ENCODE assay signal across 14 cellular contexts in genomic region chr5:52469835-52470234, GRCh38.
A peak's percentile ranks its signal among the peaks of the same experiment; 100 is the strongest.
DNase-seq lines count a peak whose midpoint lies in the region; ATAC-seq and TF ChIP-seq lines count a peak whose summit lies in the region.
"Had no signal": no experiment of that assay in that cellular context is flagged by ENCODE, and none has a peak within 500 bp of the region (broad histone marks: within the 10 kb centered on the region; RNA-seq: fewer than 3 reads in every experiment).

No MANE protein-coding gene starts in this region.

- no peaks in the 10 kb centered on the region for H3K36me3 Mint-ChIP-seq in activated naive CD8-positive, alpha-beta T cell treated with anti-CD3 and anti-CD28 coated beads, Interleukin-2, amount 10 ng/mL, durations not matched to agents 7 days and 5 days
- no peaks in the 10 kb centered on the region for H3K36me3 Mint-ChIP-seq in activated naive CD8-positive, alpha-beta T cell treated with anti-CD3 and anti-CD28 coated beads, Interleukin-2, amount 50 U/mL, for 24 hours (ENCODE audit: low read depth)
- H3K36me3 Mint-ChIP-seq in WTC11: no peaks in the 10 kb centered on the region

- POLR2A ChIA-PET in activated naive CD8-positive, alpha-beta T cell treated with anti-CD3 and anti-CD28 coated beads, Interleukin-2, amount 10 ng/mL, durations not matched to agents 7 days and 5 days (lab: Charles Lee): no interaction called here
- POLR2A ChIA-PET in WTC11 (lab: Charles Lee): no interaction called here

- no peak overlapping the region for H3K4me3 ChIP-seq in skeletal muscle satellite cell (ENCODE audit: low read length)
- H3K4me3 ChIP-seq in dorsolateral prefrontal cortex: no peak overlapping the region

- H3K9me3 ChIP-seq in skeletal muscle satellite cell (replicated peaks; ENCODE audit: low read length): no peaks in the 10 kb centered on the region

- peak overlapping the region; percentile 50 for H3K27ac Mint-ChIP-seq in activated naive CD8-positive, alpha-beta T cell treated with anti-CD3 and anti-CD28 coated beads, Interleukin-2, amount 10 ng/mL, durations not matched to agents 7 days and 5 days
- H3K27ac Mint-ChIP-seq in activated naive CD8-positive, alpha-beta T cell treated with anti-CD3 and anti-CD28 coated beads, Interleukin-2, amount 50 U/mL, for 24 hours: no peak overlapping the region
- H3K27ac Mint-ChIP-seq in WTC11: no peak overlapping the region
- H3K27ac Mint-ChIP-seq: stimulated activated naive CD8-positive, alpha-beta T cell treated with anti-CD3 and anti-CD28 coated beads, Interleukin-15, Interleukin-2, amounts not matched to agents 100 ng/mL and 50 ng/mL, for 24 hours had no signal

- peak overlapping the region; percentile 69 for H3K4me3 Mint-ChIP-seq in activated naive CD8-positive, alpha-beta T cell treated with anti-CD3 and anti-CD28 coated beads, Interleukin-2, amount 10 ng/mL, durations not matched to agents 7 days and 5 days
- H3K4me3 Mint-ChIP-seq in activated naive CD8-positive, alpha-beta T cell treated with anti-CD3 and anti-CD28 coated beads, Interleukin-2, amount 50 U/mL, for 24 hours: no peak overlapping the region
- no peak overlapping the region for H3K4me3 Mint-ChIP-seq in WTC11
- H3K4me3 Mint-ChIP-seq: stimulated activated naive CD8-positive, alpha-beta T cell treated with anti-CD3 and anti-CD28 coated beads, Interleukin-15, Interleukin-2, amounts not matched to agents 100 ng/mL and 50 ng/mL, for 24 hours had no signal

- intact Hi-C loops in dorsolateral prefrontal cortex (cut with DNase I): no loop called here

- no peaks in the 10 kb centered on the region for H3K4me1 ChIP-seq in skeletal muscle satellite cell (ENCODE audit: control insufficient read depth, insufficient read depth, low read length)

- H3K36me3 ChIP-seq in skeletal muscle satellite cell (ENCODE audit: insufficient read depth, low read length): no peaks in the 10 kb centered on the region

- no peaks in the 10 kb centered on the region for H3K9me3 Mint-ChIP-seq in activated naive CD8-positive, alpha-beta T cell treated with anti-CD3 and anti-CD28 coated beads, Interleukin-2, amount 10 ng/mL, durations not matched to agents 7 days and 5 days
- no peaks in the 10 kb centered on the region for H3K9me3 Mint-ChIP-seq in activated naive CD8-positive, alpha-beta T cell treated with anti-CD3 and anti-CD28 coated beads, Interleukin-2, amount 50 U/mL, for 24 hours
- no peaks in the 10 kb centered on the region for H3K9me3 Mint-ChIP-seq in WTC11

- H3K4me2 ChIP-seq in skeletal muscle satellite cell (ENCODE audit: low read length): peak overlapping the region; percentile 47
- H3K4me2 ChIP-seq: KMS-11 had no signal

- H3K27ac ChIP-seq in dorsolateral prefrontal cortex: no peak overlapping the region
- H3K27ac ChIP-seq: epithelial cell of prostate, KMS-11 had no signal

- no peak for ATAC-seq in activated naive CD8-positive, alpha-beta T cell treated with anti-CD3 and anti-CD28 coated beads, Interleukin-2, amount 10 ng/mL, durations not matched to agents 7 days and 5 days (ENCODE audit: low read depth)
- no peak for ATAC-seq in activated naive CD8-positive, alpha-beta T cell treated with anti-CD3 and anti-CD28 coated beads, Interleukin-2, amount 50 U/mL, for 24 hours
- peak; percentile 44 for ATAC-seq in WTC11

- DNase-seq in activated naive CD8-positive, alpha-beta T cell treated with anti-CD3 and anti-CD28 coated beads, Interleukin-2, amount 10 ng/mL, durations not matched to agents 7 days and 5 days: no peak
- DNase-seq in activated naive CD8-positive, alpha-beta T cell treated with anti-CD3 and anti-CD28 coated beads, Interleukin-2, amount 50 U/mL, for 24 hours: no peak
- peak; percentile 80 to 85 for DNase-seq in Kasumi-1 (lab: John Stamatoyannopoulos, UW)
- peak; percentile 10 for DNase-seq in WTC11 (ENCODE audit: low spot score)
- no peak for DNase-seq in hepatic stellate cell (ENCODE audit: low spot score)
- no peak for DNase-seq in NCI-H1930 (lab: John Stamatoyannopoulos, UW)
- DNase-seq in dorsolateral prefrontal cortex: no peak
- DNase-seq: DMS79; NCI-H2029 treated with DMSO at 0.1 percent for 48 hours; NK-92 treated with Interleukin-12 subunit alpha and Interleukin-12 subunit beta, amount 100 ng/mL, for 24 hours had no signal

- CTCF ChIA-PET in WTC11 (lab: Charles Lee): no interaction called here

- H3K4me1 Mint-ChIP-seq in activated naive CD8-positive, alpha-beta T cell treated with anti-CD3 and anti-CD28 coated beads, Interleukin-2, amount 10 ng/mL, durations not matched to agents 7 days and 5 days: peaks cover 8% of the 10 kb centered on the region
- peaks cover 4% of the 10 kb centered on the region for H3K4me1 Mint-ChIP-seq in activated naive CD8-positive, alpha-beta T cell treated with anti-CD3 and anti-CD28 coated beads, Interleukin-2, amount 50 U/mL, for 24 hours
- peaks cover 9% of the 10 kb centered on the region for H3K4me1 Mint-ChIP-seq in WTC11

- TF ChIP-seq CTCF in WTC11 (IDR thresholded peaks at IDR 0.05): no peak
- no peak for TF ChIP-seq CTCF in dorsolateral prefrontal cortex (IDR thresholded peaks at IDR 0.05 in 54 of 56, conservative IDR thresholded peaks at IDR 0.05 in 2 of 56; ENCODE audit: low read depth in 1 of 56, partially characterized antibody in 56 of 56)

- no peak overlapping the region for H3K9ac ChIP-seq in skeletal muscle satellite cell (ENCODE audit: low read depth, low read length)
- H3K9ac ChIP-seq: KMS-11 had no signal

- H3K27me3 ChIP-seq in skeletal muscle satellite cell (ENCODE audit: control insufficient read depth, insufficient read depth, low read length): no peaks in the 10 kb centered on the region
- H3K27me3 ChIP-seq in dorsolateral prefrontal cortex: no peaks in the 10 kb centered on the region

- peaks cover 2% of the 10 kb centered on the region for H3K27me3 Mint-ChIP-seq in activated naive CD8-positive, alpha-beta T cell treated with anti-CD3 and anti-CD28 coated beads, Interleukin-2, amount 10 ng/mL, durations not matched to agents 7 days and 5 days
- H3K27me3 Mint-ChIP-seq in activated naive CD8-positive, alpha-beta T cell treated with anti-CD3 and anti-CD28 coated beads, Interleukin-2, amount 50 U/mL, for 24 hours: no peaks in the 10 kb centered on the region
- H3K27me3 Mint-ChIP-seq in WTC11 (ENCODE audit: low read depth): no peaks in the 10 kb centered on the region
- H3K27me3 Mint-ChIP-seq: stimulated activated naive CD8-positive, alpha-beta T cell treated with anti-CD3 and anti-CD28 coated beads, Interleukin-15, Interleukin-2, amounts not matched to agents 100 ng/mL and 50 ng/mL, for 24 hours had no signal

TF ChIP-seq in WTC11, 78 proteins besides CTCF, POLR2A, EP300 and RAD21 (continues in another document):
- TF ChIP-seq KAT7 (CRISPR knock-in tag; IDR thresholded peaks at IDR 0.05; ENCODE audit: borderline replicate concordance) (no peak), ESRRA (CRISPR knock-in tag; IDR thresholded peaks at IDR 0.05; ENCODE audit: borderline replicate concordance) (no peak), RORB (CRISPR knock-in tag; IDR thresholded peaks at IDR 0.05) (no peak), NFATC4 (CRISPR knock-in tag; IDR thresholded peaks at IDR 0.05) (no peak), GABPB1 (CRISPR knock-in tag; IDR thresholded peaks at IDR 0.05) (no peak), NR1H2 (CRISPR knock-in tag; IDR thresholded peaks at IDR 0.05) (no peak), FOXP1 (CRISPR knock-in tag; IDR thresholded peaks at IDR 0.05; ENCODE audit: borderline replicate concordance) (no peak), NFE2L1 (CRISPR knock-in tag; IDR thresholded peaks at IDR 0.05) (no peak)
- TF ChIP-seq, protein P1, sequence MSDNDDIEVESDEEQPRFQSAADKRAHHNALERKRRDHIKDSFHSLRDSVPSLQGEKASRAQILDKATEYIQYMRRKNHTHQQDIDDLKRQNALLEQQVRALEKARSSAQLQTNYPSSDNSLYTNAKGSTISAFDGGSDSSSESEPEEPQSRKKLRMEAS (CRISPR knock-in tag; IDR thresholded peaks at IDR 0.05): no peak
- TF ChIP-seq, protein P2, sequence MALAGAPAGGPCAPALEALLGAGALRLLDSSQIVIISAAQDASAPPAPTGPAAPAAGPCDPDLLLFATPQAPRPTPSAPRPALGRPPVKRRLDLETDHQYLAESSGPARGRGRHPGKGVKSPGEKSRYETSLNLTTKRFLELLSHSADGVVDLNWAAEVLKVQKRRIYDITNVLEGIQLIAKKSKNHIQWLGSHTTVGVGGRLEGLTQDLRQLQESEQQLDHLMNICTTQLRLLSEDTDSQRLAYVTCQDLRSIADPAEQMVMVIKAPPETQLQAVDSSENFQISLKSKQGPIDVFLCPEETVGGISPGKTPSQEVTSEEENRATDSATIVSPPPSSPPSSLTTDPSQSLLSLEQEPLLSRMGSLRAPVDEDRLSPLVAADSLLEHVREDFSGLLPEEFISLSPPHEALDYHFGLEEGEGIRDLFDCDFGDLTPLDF (CRISPR knock-in tag; IDR thresholded peaks at IDR 0.05): no peak
- TF ChIP-seq, protein P3, sequence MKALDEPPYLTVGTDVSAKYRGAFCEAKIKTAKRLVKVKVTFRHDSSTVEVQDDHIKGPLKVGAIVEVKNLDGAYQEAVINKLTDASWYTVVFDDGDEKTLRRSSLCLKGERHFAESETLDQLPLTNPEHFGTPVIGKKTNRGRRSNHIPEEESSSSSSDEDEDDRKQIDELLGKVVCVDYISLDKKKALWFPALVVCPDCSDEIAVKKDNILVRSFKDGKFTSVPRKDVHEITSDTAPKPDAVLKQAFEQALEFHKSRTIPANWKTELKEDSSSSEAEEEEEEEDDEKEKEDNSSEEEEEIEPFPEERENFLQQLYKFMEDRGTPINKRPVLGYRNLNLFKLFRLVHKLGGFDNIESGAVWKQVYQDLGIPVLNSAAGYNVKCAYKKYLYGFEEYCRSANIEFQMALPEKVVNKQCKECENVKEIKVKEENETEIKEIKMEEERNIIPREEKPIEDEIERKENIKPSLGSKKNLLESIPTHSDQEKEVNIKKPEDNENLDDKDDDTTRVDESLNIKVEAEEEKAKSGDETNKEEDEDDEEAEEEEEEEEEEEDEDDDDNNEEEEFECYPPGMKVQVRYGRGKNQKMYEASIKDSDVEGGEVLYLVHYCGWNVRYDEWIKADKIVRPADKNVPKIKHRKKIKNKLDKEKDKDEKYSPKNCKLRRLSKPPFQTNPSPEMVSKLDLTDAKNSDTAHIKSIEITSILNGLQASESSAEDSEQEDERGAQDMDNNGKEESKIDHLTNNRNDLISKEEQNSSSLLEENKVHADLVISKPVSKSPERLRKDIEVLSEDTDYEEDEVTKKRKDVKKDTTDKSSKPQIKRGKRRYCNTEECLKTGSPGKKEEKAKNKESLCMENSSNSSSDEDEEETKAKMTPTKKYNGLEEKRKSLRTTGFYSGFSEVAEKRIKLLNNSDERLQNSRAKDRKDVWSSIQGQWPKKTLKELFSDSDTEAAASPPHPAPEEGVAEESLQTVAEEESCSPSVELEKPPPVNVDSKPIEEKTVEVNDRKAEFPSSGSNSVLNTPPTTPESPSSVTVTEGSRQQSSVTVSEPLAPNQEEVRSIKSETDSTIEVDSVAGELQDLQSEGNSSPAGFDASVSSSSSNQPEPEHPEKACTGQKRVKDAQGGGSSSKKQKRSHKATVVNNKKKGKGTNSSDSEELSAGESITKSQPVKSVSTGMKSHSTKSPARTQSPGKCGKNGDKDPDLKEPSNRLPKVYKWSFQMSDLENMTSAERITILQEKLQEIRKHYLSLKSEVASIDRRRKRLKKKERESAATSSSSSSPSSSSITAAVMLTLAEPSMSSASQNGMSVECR (CRISPR knock-in tag; IDR thresholded peaks at IDR 0.05; ENCODE audit: borderline replicate concordance): no peak

Comparison
In these comparisons a context has a peak if more than half of its experiments do, and no peak if none do; other contexts are left out.
1. DNase-seq: peak in Kasumi-1 (2 of 2) and WTC11 (single experiment); none in activated naive CD8-positive, alpha-beta T cell treated with anti-CD3 and anti-CD28 coated beads, Interleukin-2, amount 10 ng/mL, durations not matched to agents 7 days and 5 days (single experiment), activated naive CD8-positive, alpha-beta T cell treated with anti-CD3 and anti-CD28 coated beads, Interleukin-2, amount 50 U/mL, for 24 hours (single experiment), hepatic stellate cell (single experiment), NCI-H1930 (0 of 2) and dorsolateral prefrontal cortex (0 of 10).